Comparison of ENCODE assay signal across 8 cellular contexts in the genomic region with DNA sequence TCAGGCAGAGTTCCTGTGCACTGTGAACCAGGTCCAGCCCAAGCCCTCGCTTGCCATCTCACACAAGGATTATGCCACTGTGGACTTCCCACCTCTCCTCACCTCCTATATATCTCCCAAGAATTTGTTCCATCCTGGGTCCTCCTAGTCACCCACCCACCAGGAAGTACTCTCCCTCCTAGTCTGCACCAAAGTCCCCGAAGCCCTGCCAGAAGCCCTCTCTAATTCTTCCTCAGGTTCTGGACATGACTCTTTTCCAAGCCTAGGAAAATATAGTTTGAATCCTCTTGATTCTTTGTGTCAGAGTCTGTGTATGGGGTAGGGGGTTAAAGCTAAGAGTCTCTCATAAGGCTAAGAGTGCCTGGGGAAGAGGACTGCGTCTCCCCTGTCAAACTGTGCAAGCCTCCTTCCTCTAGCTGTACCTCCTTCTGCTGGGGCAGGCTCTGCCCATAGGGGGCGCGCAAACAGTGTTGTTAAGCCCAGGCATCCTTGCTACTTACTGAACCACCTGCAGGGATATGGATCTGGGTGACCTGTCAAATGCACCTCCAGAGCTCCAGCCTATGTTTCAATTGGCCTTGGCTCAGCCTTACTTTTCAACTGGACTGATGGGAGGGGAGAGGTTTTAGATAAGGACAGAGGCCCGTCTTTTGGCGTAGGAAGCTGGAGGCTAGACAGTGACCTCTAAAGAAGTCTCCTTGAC. TPM values are rescaled to one million over a fixed set of nuclear protein-coding genes. Genes with fewer than 3 reads are reported as not detected.
DNase-seq lines count a peak whose midpoint lies in the region; ATAC-seq and TF ChIP-seq lines count a peak whose summit lies in the region.

No MANE protein-coding gene starts in this region.

- TF ChIP-seq POLR2A in lower leg skin (IDR thresholded peaks at IDR 0.05) = no peak

- H3K27ac Mint-ChIP-seq in central memory CD8-positive, alpha-beta T cell (ENCODE audit: low read depth) = no peak overlapping the region

- no peaks in the 10 kb centered on the region for H3K9me3 Mint-ChIP-seq in central memory CD8-positive, alpha-beta T cell

- H3K4me3 Mint-ChIP-seq in central memory CD8-positive, alpha-beta T cell = no peak overlapping the region

- H3K36me3 Mint-ChIP-seq in central memory CD8-positive, alpha-beta T cell (ENCODE audit: insufficient read depth) = peaks cover 3% of the 10 kb centered on the region

- H3K27me3 Mint-ChIP-seq in central memory CD8-positive, alpha-beta T cell = peaks cover 82% of the 10 kb centered on the region

- peaks cover 7% of the 10 kb centered on the region for H3K4me1 Mint-ChIP-seq in central memory CD8-positive, alpha-beta T cell

- WGBS in lower leg skin, 2 donors = 42 to 47% methylated on average over 7 of the region's 7 CpGs

- peak; percentile 56 for ATAC-seq in GM21529 (IDR thresholded peaks at IDR 0.05; ENCODE audit: unreplicated experiment)
- ATAC-seq in activated CD4-positive, CD25-positive, alpha-beta regulatory T cell treated with anti-CD3 and anti-CD28 coated beads, Interleukin-2, amount 50 U/mL, for 24 hours = peak; percentile 78 to 83
- ATAC-seq in central memory CD8-positive, alpha-beta T cell (replicated peaks; ENCODE audit: extremely low read depth, poor library complexity, severe bottlenecking) = peak; percentile 80
- no peak for ATAC-seq in GM19452 (IDR thresholded peaks at IDR 0.05; ENCODE audit: unreplicated experiment)

- intact Hi-C loops in lower leg skin (cut with DNase I; ENCODE audit: low total_unique reads) = loop anchor here (5.0 kb wide), 1 partner anchor 40 kb away; no protein-coding TSS in a partner anchor

- peak; percentile 94 for TF ChIP-seq CTCF in AG09319 (IDR thresholded peaks at IDR 0.05; ENCODE audit: low read depth, low read length)
- TF ChIP-seq CTCF in lower leg skin (IDR thresholded peaks at IDR 0.05) = no peak

- H3K4me3 ChIP-seq in lower leg skin (ENCODE audit: low read depth, poor library complexity, severe bottlenecking) = no peak overlapping the region

- peak; percentile 29 for DNase-seq in AG09319 (ENCODE audit: extremely low read depth, low read depth)
- DNase-seq in NCI-H2227 (lab: John Stamatoyannopoulos, UW; ENCODE audit: unreplicated experiment) = peak; percentile 89
- DNase-seq in central memory CD8-positive, alpha-beta T cell (ENCODE audit: low spot score in 2 of 2) = peak; percentile 68 to 76
- DNase-seq in lower leg skin (ENCODE audit: low spot score in 2 of 2) = peak; percentile 83 to 95
- DNase-seq in stimulated activated CD8-positive, alpha-beta memory T cell treated with anti-CD3 and anti-CD28 coated beads, Interleukin-12 subunit alpha, Interleukin-12 subunit beta, amount 100 ng/mL, for 4 hours (ENCODE audit: low read depth) = peak; percentile 56

RNA-seq across cellular contexts. Expression of gene DLX4, which starts 16.6 kb away (rescaled TPM):
- total RNA-seq in lower leg skin = 1 to 10 TPM; 1.9 to 3.3 (median 2.5) TPM

RNA-seq across cellular contexts. Expression of gene DLX3, which starts 42.7 kb away (rescaled TPM):
- total RNA-seq in lower leg skin = 10 to 100 TPM; 28.8 to 36.5 (median 29.9) TPM

Comparison
In these comparisons a context has a peak if more than half of its experiments do, and no peak if none do; other contexts are left out.
1. DNase-seq: peak in every context shown above with its lines; median percentile 89 in NCI-H2227; 89 in lower leg skin; 72 in central memory CD8-positive, alpha-beta T cell; 56 in stimulated activated CD8-positive, alpha-beta memory T cell treated with anti-CD3 and anti-CD28 coated beads, Interleukin-12 subunit alpha, Interleukin-12 subunit beta, amount 100 ng/mL, for 4 hours; 29 in AG09319.